35 cellular contexts compared by ENCODE assay signal in genomic region chr18:36825526-36825925, GRCh38.
"Had no signal": no experiment of that assay in that cellular context is flagged by ENCODE, and none has a peak within 500 bp of the region (broad histone marks: within the 10 kb centered on the region; RNA-seq: fewer than 3 reads in every experiment).

No MANE protein-coding gene starts in this region.

- H3K9me3 ChIP-seq: MG63 had no signal

- DNase-seq: Karpas-422, KG1, MG63, MM.1S, MV-4-11, NCI-H1048, NCI-H1092, NCI-H1092 treated with DMSO at 0.1 percent for 48 hours, NCI-H1105, NCI-H1105 treated with DMSO at 0.1 percent for 48 hours, NCI-H1417, NCI-H1417 treated with DMSO at 0.1 percent for 48 hours, NCI-H1436, NCI-H1436 treated with DMSO at 0.1 percent for 48 hours, NCI-H146, NCI-H1694, NCI-H1694 treated with DMSO at 0.1 percent for 48 hours, NCI-H187, NCI-H187 treated with DMSO at 0.1 percent for 48 hours, NCI-H1930, NCI-H2029, NCI-H2029 treated with DMSO at 0.1 percent for 48 hours, NCI-H2081, NCI-H2081 treated with DMSO at 0.1 percent for 48 hours, NCI-H2107, NCI-H2171, NCI-H2171 treated with DMSO at 0.1 percent for 48 hours, NCI-H2227 treated with DMSO at 0.1 percent for 48 hours, NCI-H226, NCI-H345, NCI-H446, NCI-H446 treated with DMSO at 0.1 percent for 48 hours, NCI-H510A, NCI-H510A treated with DMSO at 0.1 percent for 48 hours had no signal

- H3K27ac ChIP-seq: KMS-11 had no signal

- H3K27me3 ChIP-seq: MG63 had no signal

- H3K4me3 ChIP-seq: MG63 had no signal

- H3K9ac ChIP-seq: KMS-11 had no signal
